ENCODE assay signal across 6 cellular contexts in genomic region chr10:12924911-12925310, GRCh38.
"Had no signal": no experiment of that assay in that cellular context is flagged by ENCODE, and none has a peak within 500 bp of the region (broad histone marks: within the 10 kb centered on the region; RNA-seq: fewer than 3 reads in every experiment).

No MANE protein-coding gene starts in this region.

- DNase-seq: IMR-90, KBM-7 had no signal

- H3K27ac Mint-ChIP-seq: IgD-negative memory B cell had no signal

- H3K4me3 Mint-ChIP-seq: IgD-negative memory B cell had no signal

- H3K27ac ChIP-seq: HL-60 had no signal

- H3K4me1 Mint-ChIP-seq: IgD-negative memory B cell had no signal

- ATAC-seq: HepG2, K562 had no signal

- H3K4me3 ChIP-seq: K562 had no signal
